In the genomic region with DNA sequence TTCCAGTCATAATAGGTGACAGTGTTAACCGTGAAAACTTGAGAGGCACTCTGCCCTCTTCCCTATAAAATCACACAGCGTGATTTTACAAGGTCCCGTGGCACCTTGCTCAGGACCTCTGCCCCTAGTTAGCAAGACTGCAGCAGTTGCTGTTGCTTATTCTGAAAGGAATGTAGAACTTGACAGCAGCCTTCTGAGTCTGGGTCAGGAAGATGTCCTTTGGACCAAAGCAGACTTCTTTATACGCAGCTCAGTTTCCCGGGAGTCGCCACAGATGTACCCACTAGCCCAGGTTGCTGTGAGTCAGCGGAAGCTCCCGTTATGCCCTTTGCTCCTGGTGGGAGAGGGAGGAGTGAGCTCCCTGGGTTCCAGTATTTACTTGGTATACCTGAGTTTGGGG, we compare ENCODE assay signal across 21 cellular contexts. TPM values are rescaled to one million over a fixed set of nuclear protein-coding genes. Genes with fewer than 3 reads are reported as not detected.
DNase-seq lines count a peak whose midpoint lies in the region; TF ChIP-seq lines count a peak whose summit lies in the region.
"Had no signal": no experiment of that assay in that cellular context is flagged by ENCODE, and none has a peak within 500 bp of the region (broad histone marks: within the 10 kb centered on the region; RNA-seq: fewer than 3 reads in every experiment).

No MANE protein-coding gene starts in this region.

- H3K4me1 ChIP-seq in OCI-LY3 (ENCODE audit: low read length) (peaks cover 22% of the 10 kb centered on the region), hepatocyte (ENCODE audit: insufficient read depth) (peaks cover 40% of the 10 kb centered on the region), osteoblast (ENCODE audit: insufficient read depth, low read length) (peaks cover 24% of the 10 kb centered on the region)
- H3K4me1 ChIP-seq: tibial artery had no signal

- no peak overlapping the region for H3K4me3 ChIP-seq in OCI-LY3 (ENCODE audit: low read length)
- H3K4me3 ChIP-seq in hepatocyte, result no peak overlapping the region
- H3K4me3 ChIP-seq in osteoblast (ENCODE audit: insufficient read depth, low read length), result no peak overlapping the region
- H3K4me3 ChIP-seq: tibial artery had no signal

- no peaks in the 10 kb centered on the region for H3K79me2 ChIP-seq in OCI-LY3 (ENCODE audit: low read length)
- H3K79me2 ChIP-seq in hepatocyte, result no peaks in the 10 kb centered on the region
- H3K79me2 ChIP-seq in osteoblast (ENCODE audit: insufficient read depth, low read length), result no peaks in the 10 kb centered on the region

- peak overlapping the region in 4 of 7 donors; percentile 9 to 91 (median 88) for H3K27ac Mint-ChIP-seq in CD14-positive monocyte
- no peak overlapping the region for H3K27ac Mint-ChIP-seq in activated CD4-positive, alpha-beta T cell treated with anti-CD3 and anti-CD28 coated beads, Interleukin-2, amount 10 ng/mL, durations not matched to agents 24 days and 14 days
- H3K27ac Mint-ChIP-seq: CD8-positive, alpha-beta T cell had no signal

- H3K36me3 ChIP-seq in OCI-LY3 (replicated peaks; ENCODE audit: low read depth, low read length), result peaks cover 62% of the 10 kb centered on the region
- peaks cover 6% of the 10 kb centered on the region for H3K36me3 ChIP-seq in hepatocyte (replicated peaks; ENCODE audit: insufficient read depth, low read depth)
- peaks cover 56% of the 10 kb centered on the region for H3K36me3 ChIP-seq in osteoblast (ENCODE audit: insufficient read depth, low read length)

- H2AFZ ChIP-seq in OCI-LY3 (ENCODE audit: low read depth, low read length), result no peak overlapping the region
- no peak overlapping the region for H2AFZ ChIP-seq in hepatocyte
- H2AFZ ChIP-seq in osteoblast (ENCODE audit: low read length), result no peak overlapping the region

- H3K27me3 ChIP-seq in OCI-LY3 (ENCODE audit: low read depth, low read length) (no peaks in the 10 kb centered on the region), hepatocyte (no peaks in the 10 kb centered on the region), osteoblast (ENCODE audit: insufficient read depth, low read length) (no peaks in the 10 kb centered on the region)
- H3K27me3 ChIP-seq: tibial artery had no signal

- DNase-seq in CD14-positive monocyte (ENCODE audit: low spot score), result no peak
- peak; percentile 41 for DNase-seq in hepatocyte (ENCODE audit: low spot score)
- peak; percentile 32 for DNase-seq in osteoblast (ENCODE audit: insufficient read length, low spot score, missing footprints)
- no peak for DNase-seq in NAMALWA (ENCODE audit: low spot score)
- DNase-seq in globus pallidus (ENCODE audit: low spot score), result no peak
- no peak for DNase-seq in central memory CD4-positive, alpha-beta T cell
- DNase-seq in activated CD4-positive, alpha-beta T cell treated with anti-CD3 and anti-CD28 coated beads, Interleukin-2, amount 10 ng/mL, durations not matched to agents 24 days and 14 days, result no peak
- DNase-seq: activated CD4-positive, alpha-beta T cell treated with anti-CD3 and anti-CD28 coated beads, Interleukin-2, amount 50 U/mL, for 4 hours; activated naive CD4-positive, alpha-beta T cell treated with anti-CD3 and anti-CD28 coated beads, Interleukin-2, amount 10 ng/mL, durations not matched to agents 7 days and 5 days; activated T-cell treated with anti-CD3 and anti-CD28 coated beads for 4 hours; CD8-positive, alpha-beta T cell; foreskin fibroblast; KG1; kidney glomerular epithelial cell; midbrain; NCI-H2029; NCI-H446 treated with DMSO at 0.1 percent for 48 hours; NK-92 treated with Interleukin-12 subunit alpha and Interleukin-12 subunit beta, amount 100 ng/mL, for 24 hours; retina; tibial artery had no signal

- peaks cover 15% of the 10 kb centered on the region for H3K4me1 Mint-ChIP-seq in CD14-positive monocyte
- peaks cover 17% of the 10 kb centered on the region for H3K4me1 Mint-ChIP-seq in activated CD4-positive, alpha-beta T cell treated with anti-CD3 and anti-CD28 coated beads, Interleukin-2, amount 10 ng/mL, durations not matched to agents 24 days and 14 days

- no peaks in the 10 kb centered on the region for H4K20me1 ChIP-seq in OCI-LY3 (ENCODE audit: insufficient read depth, low read length)
- H4K20me1 ChIP-seq in hepatocyte (ENCODE audit: insufficient read depth, poor library complexity, severe bottlenecking), result no peaks in the 10 kb centered on the region
- H4K20me1 ChIP-seq in osteoblast (ENCODE audit: insufficient read depth, low read length), result no peaks in the 10 kb centered on the region

- peaks cover 57 to 69% of the 10 kb centered on the region in 2 donors for H3K36me3 Mint-ChIP-seq in CD14-positive monocyte
- H3K36me3 Mint-ChIP-seq in activated CD4-positive, alpha-beta T cell treated with anti-CD3 and anti-CD28 coated beads, Interleukin-2, amount 10 ng/mL, durations not matched to agents 24 days and 14 days (ENCODE audit: low read depth), result peaks cover 64% of the 10 kb centered on the region

- H3K9me3 ChIP-seq in OCI-LY3 (ENCODE audit: insufficient read depth, low read length) (no peaks in the 10 kb centered on the region), hepatocyte (ENCODE audit: low read depth) (no peaks in the 10 kb centered on the region), osteoblast (ENCODE audit: low read depth, low read length) (no peaks in the 10 kb centered on the region)
- H3K9me3 ChIP-seq: tibial artery had no signal

- H3K9me3 Mint-ChIP-seq in CD14-positive monocyte, result no peaks in the 10 kb centered on the region
- H3K9me3 Mint-ChIP-seq in activated CD4-positive, alpha-beta T cell treated with anti-CD3 and anti-CD28 coated beads, Interleukin-2, amount 10 ng/mL, durations not matched to agents 24 days and 14 days, result no peaks in the 10 kb centered on the region
- H3K9me3 Mint-ChIP-seq: activated naive CD4-positive, alpha-beta T cell treated with anti-CD3 and anti-CD28 coated beads, Interleukin-2, amount 10 ng/mL, durations not matched to agents 7 days and 5 days; CD8-positive, alpha-beta T cell had no signal

- no peaks in the 10 kb centered on the region for H3K27me3 Mint-ChIP-seq in CD14-positive monocyte (ENCODE audit: low read depth in 3 of 3)
- H3K27me3 Mint-ChIP-seq in activated CD4-positive, alpha-beta T cell treated with anti-CD3 and anti-CD28 coated beads, Interleukin-2, amount 10 ng/mL, durations not matched to agents 24 days and 14 days, result no peaks in the 10 kb centered on the region
- H3K27me3 Mint-ChIP-seq: activated naive CD4-positive, alpha-beta T cell treated with anti-CD3 and anti-CD28 coated beads, Interleukin-2, amount 10 ng/mL, durations not matched to agents 7 days and 5 days had no signal

- intact Hi-C loops in CD14-positive monocyte (cut with micrococcal nuclease), result no loop called here
- intact Hi-C loops in activated CD4-positive, alpha-beta T cell treated with anti-CD3 and anti-CD28 coated beads, Interleukin-2, amount 10 ng/mL, durations not matched to agents 24 days and 14 days (cut with micrococcal nuclease), result loop anchor here (10.0 kb wide), 1 partner anchor 224 kb away; no protein-coding TSS in a partner anchor

- WGBS in hepatocyte (ENCODE audit: low lambda C conversion rate, missing lambda C conversion rate), result 76% methylated on average over 8 of the region's 8 CpGs

- no peak overlapping the region for H3K4me3 Mint-ChIP-seq in CD14-positive monocyte
- H3K4me3 Mint-ChIP-seq in activated CD4-positive, alpha-beta T cell treated with anti-CD3 and anti-CD28 coated beads, Interleukin-2, amount 10 ng/mL, durations not matched to agents 24 days and 14 days, result no peak overlapping the region
- H3K4me3 Mint-ChIP-seq: activated naive CD4-positive, alpha-beta T cell treated with anti-CD3 and anti-CD28 coated beads, Interleukin-2, amount 10 ng/mL, durations not matched to agents 7 days and 5 days; CD8-positive, alpha-beta T cell had no signal

- H3K27ac ChIP-seq in OCI-LY3 (ENCODE audit: low read length) (peak overlapping the region; percentile 70; the same call in 1 of the 2 replicates), hepatocyte (peak overlapping the region; percentile 90), osteoblast (ENCODE audit: low read depth, low read length) (no peak overlapping the region)
- H3K27ac ChIP-seq: tibial artery had no signal

- TF ChIP-seq CTCF in CD14-positive monocyte (IDR thresholded peaks at IDR 0.05) (no peak), OCI-LY3 (IDR thresholded peaks at IDR 0.05; ENCODE audit: low read depth, low read length) (no peak), hepatocyte (IDR thresholded peaks at IDR 0.05; ENCODE audit: poor library complexity) (no peak), osteoblast (IDR thresholded peaks at IDR 0.05; ENCODE audit: extremely low read depth, low read depth, low read length) (no peak)

- H3K9me2 ChIP-seq in hepatocyte (replicated peaks; ENCODE audit: insufficient read depth), result no peaks in the 10 kb centered on the region

- no peak overlapping the region for H3K9ac ChIP-seq in OCI-LY3 (ENCODE audit: low read length)

- H3K4me2 ChIP-seq in OCI-LY3 (ENCODE audit: low read length) (no peak overlapping the region), hepatocyte (no peak overlapping the region), osteoblast (ENCODE audit: insufficient read depth, low read length) (no peak overlapping the region)

RNA-seq across cellular contexts. Expression of a gene that starts 13.2 kb away (rescaled TPM):
- 10 to 100 TPM; 23.0 to 35.9 TPM for polyA plus RNA-seq in CD14-positive monocyte
- total RNA-seq in hepatocyte, result 25.2 and 32.3 TPM in 2 replicates
- polyA plus RNA-seq in hepatocyte, result 37.7 and 41.1 TPM in 2 replicates
- 16.6 and 25.3 TPM in 2 replicates for total RNA-seq in osteoblast
- 27.5 and 33.3 TPM in 2 replicates for total RNA-seq in activated CD4-positive, alpha-beta T cell treated with anti-CD3 and anti-CD28 coated beads, Interleukin-2, amount 10 ng/mL, durations not matched to agents 24 days and 14 days

Comparison
In these comparisons a context has a peak if more than half of its experiments do, and no peak if none do; other contexts are left out.
1. DNase-seq: peak in hepatocyte (single experiment) and osteoblast (single experiment); none in CD14-positive monocyte (single experiment), NAMALWA (single experiment), globus pallidus (single experiment), central memory CD4-positive, alpha-beta T cell (single experiment) and activated CD4-positive, alpha-beta T cell treated with anti-CD3 and anti-CD28 coated beads, Interleukin-2, amount 10 ng/mL, durations not matched to agents 24 days and 14 days (single experiment).